In the genomic region with DNA sequence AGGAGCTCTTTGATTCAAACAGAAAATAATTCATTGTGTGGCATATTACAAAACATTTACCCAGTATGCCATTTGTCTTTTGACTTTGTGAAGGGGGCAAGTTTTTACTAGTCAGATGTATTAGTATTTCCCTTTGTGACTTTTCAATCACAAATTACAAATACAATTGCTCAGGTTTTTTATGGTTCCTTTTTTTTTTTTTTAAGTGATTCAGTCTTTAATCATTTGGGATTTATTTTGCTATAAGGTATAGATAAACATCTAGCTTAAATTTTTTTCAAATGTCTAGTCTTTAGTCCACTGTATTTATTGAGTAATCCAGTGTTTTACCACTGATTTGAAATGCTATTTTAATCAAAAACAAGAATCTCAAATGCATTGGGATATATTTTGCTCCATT, we compare ENCODE assay signal across 16 cellular contexts.
DNase-seq lines count a peak whose midpoint lies in the region; ATAC-seq and TF ChIP-seq lines count a peak whose summit lies in the region.
"Had no signal": no experiment of that assay in that cellular context is flagged by ENCODE, and none has a peak within 500 bp of the region (broad histone marks: within the 10 kb centered on the region; RNA-seq: fewer than 3 reads in every experiment).

No MANE protein-coding gene starts in this region.

- H3K4me1 Mint-ChIP-seq in MCF 10A (ENCODE audit: insufficient read depth, unreplicated experiment), result peaks cover 27% of the 10 kb centered on the region
- peaks cover 36% of the 10 kb centered on the region for H3K4me1 Mint-ChIP-seq in mesothelial cell of epicardium
- peaks cover 3% of the 10 kb centered on the region for H3K4me1 Mint-ChIP-seq in T-helper 17 cell

- H3K27ac ChIP-seq in mammary epithelial cell (ENCODE audit: insufficient read depth, low read depth, low read length) (no peak overlapping the region), epithelial cell of prostate (peak overlapping the region; percentile 22), upper lobe of left lung (no peak overlapping the region)
- H3K27ac ChIP-seq: 22Rv1 had no signal

- H3K27me3 Mint-ChIP-seq in MCF 10A (ENCODE audit: insufficient read depth, unreplicated experiment) (no peaks in the 10 kb centered on the region), mesothelial cell of epicardium (ENCODE audit: low read depth) (no peaks in the 10 kb centered on the region), T-helper 17 cell (peaks cover 12% of the 10 kb centered on the region)

- H3K4me3 ChIP-seq in mammary epithelial cell (replicated peaks in 1 of 3; ENCODE audit: insufficient read depth in 1 of 3, low read depth in 2 of 3, low read length in 3 of 3) (no peak overlapping the region), upper lobe of left lung (no peak overlapping the region)

- H4K20me1 ChIP-seq in mammary epithelial cell (ENCODE audit: insufficient read depth, low read length), result no peaks in the 10 kb centered on the region

- H3K27ac Mint-ChIP-seq in MCF 10A (ENCODE audit: low read depth, unreplicated experiment) (no peak overlapping the region), mesothelial cell of epicardium (peak overlapping the region; percentile 14), T-helper 17 cell (no peak overlapping the region)
- H3K27ac Mint-ChIP-seq: CD14-positive monocyte had no signal

- no peaks in the 10 kb centered on the region for H3K79me2 ChIP-seq in mammary epithelial cell (ENCODE audit: insufficient read depth, low read length)

- intact Hi-C loops in mammary epithelial cell (cut with micrococcal nuclease) (loop anchor here (1.0 to 2.0 kb wide), 2 partner anchors 22 to 66 kb away; no protein-coding TSS in a partner anchor), MCF 10A (cut with micrococcal nuclease) (no loop called here)

- H3K9me3 Mint-ChIP-seq in MCF 10A (ENCODE audit: unreplicated experiment) (no peaks in the 10 kb centered on the region), mesothelial cell of epicardium (no peaks in the 10 kb centered on the region)
- H3K9me3 Mint-ChIP-seq: CD8-positive, alpha-beta T cell had no signal

- H3K4me3 Mint-ChIP-seq in MCF 10A (ENCODE audit: unreplicated experiment) (no peak overlapping the region), mesothelial cell of epicardium (no peak overlapping the region), T-helper 17 cell (no peak overlapping the region)
- H3K4me3 Mint-ChIP-seq: CD14-positive monocyte; CD8-positive, alpha-beta T cell had no signal

- no peak for TF ChIP-seq EP300 in upper lobe of left lung (IDR thresholded peaks at IDR 0.05)

- ATAC-seq in upper lobe of left lung (ENCODE audit: low FRiP score in 2 of 2) (no peak), T-helper 17 cell (no peak)
- ATAC-seq: CD8-positive, alpha-beta T cell; HCT116 had no signal

- no peak overlapping the region for H2AFZ ChIP-seq in mammary epithelial cell (ENCODE audit: low read depth, low read length)

- H3K4me1 ChIP-seq in mammary epithelial cell (ENCODE audit: insufficient read depth, low read length), result peaks cover 23% of the 10 kb centered on the region
- H3K4me1 ChIP-seq in upper lobe of left lung, result no peaks in the 10 kb centered on the region

- no TSS peak for BruUV-seq in mammary epithelial cell (replicated peaks; lab: Mats Ljungman, UMichigan)
- no TSS peak for BruUV-seq in MCF 10A (replicated peaks; lab: Mats Ljungman, UMichigan)

- no peak overlapping the region for H3K9ac ChIP-seq in mammary epithelial cell (ENCODE audit: insufficient read depth, low read length)

- no peaks in the 10 kb centered on the region for H3K36me3 Mint-ChIP-seq in MCF 10A (ENCODE audit: insufficient read depth, unreplicated experiment)
- no peaks in the 10 kb centered on the region for H3K36me3 Mint-ChIP-seq in mesothelial cell of epicardium
- H3K36me3 Mint-ChIP-seq in T-helper 17 cell (ENCODE audit: low read depth), result no peaks in the 10 kb centered on the region

- H3K27me3 ChIP-seq in mammary epithelial cell (ENCODE audit: insufficient read depth, low read length) (no peaks in the 10 kb centered on the region), upper lobe of left lung (no peaks in the 10 kb centered on the region)

- CTCF ChIA-PET in mammary epithelial cell (lab: Charles Lee; ENCODE audit: low non-redundant PET) (interaction anchor here (0.5 to 0.7 kb wide), 2 partner anchors 639 to 847 kb away, joined by 3 to 13 read pairs; no protein-coding TSS in a partner anchor), MCF 10A (lab: Yijun Ruan, JAX) (interaction anchor here (0.6 to 0.9 kb wide), 4 partner anchors 18 to 319 kb away, joined by 3 to 4 read pairs (median 3); no protein-coding TSS in a partner anchor), HEK293T (lab: Yijun Ruan, JAX) (interaction anchor here (0.6 to 0.7 kb wide), 2 partner anchors 9 to 161 kb away, joined by 3 to 5 read pairs; no protein-coding TSS in a partner anchor)

- H3K4me2 ChIP-seq in mammary epithelial cell (ENCODE audit: insufficient read depth, low read depth, low read length), result peak overlapping the region; percentile 18

- no peaks in the 10 kb centered on the region for H3K36me3 ChIP-seq in mammary epithelial cell (ENCODE audit: insufficient read depth, low read length)
- H3K36me3 ChIP-seq in upper lobe of left lung, result no peaks in the 10 kb centered on the region

- in situ Hi-C loops in mammary epithelial cell (cut with MboI; ENCODE audit: low sequenced_read_pairs in 2 of 2), result no loop called here

- dilution Hi-C loops in mammary epithelial cell (cut with HindIII; ENCODE audit: low sequenced_read_pairs), result no loop called here

- DNase-seq in mammary epithelial cell (peak; percentile 72), MCF 10A (ENCODE audit: unreplicated experiment) (no peak), epithelial cell of prostate (ENCODE audit: low read depth, low spot score) (no peak), mesothelial cell of epicardium (ENCODE audit: low spot score in 2 of 2, unreplicated experiment in 2 of 2) (no peak), upper lobe of left lung (no peak), HEK293T (ENCODE audit: extremely low spot score) (no peak), T-helper 17 cell (no peak)
- DNase-seq: CD8-positive, alpha-beta T cell; COR-L47; DMS153; DMS79 treated with DMSO at 0.1 percent for 48 hours; EL; GF-D8 had no signal

- no peaks in the 10 kb centered on the region for H3K9me3 ChIP-seq in mammary epithelial cell (replicated peaks; ENCODE audit: insufficient read depth, low read length)
- H3K9me3 ChIP-seq in upper lobe of left lung, result no peaks in the 10 kb centered on the region
- no peaks in the 10 kb centered on the region for H3K9me3 ChIP-seq in T-helper 17 cell (ENCODE audit: control insufficient read depth, low read length, poor library complexity, severe bottlenecking)

- TF ChIP-seq CTCF in mammary epithelial cell (conservative IDR thresholded peaks at IDR 0.05 in 1 of 2, IDR thresholded peaks at IDR 0.05 in 1 of 2; ENCODE audit: extremely low read depth in 1 of 2, insufficient read depth in 1 of 2, low read depth in 1 of 2, low read length in 2 of 2) (no peak), MCF 10A (IDR thresholded peaks at IDR 0.05; ENCODE audit: unreplicated experiment) (no peak), mesothelial cell of epicardium (IDR thresholded peaks at IDR 0.05; ENCODE audit: unreplicated experiment) (no peak), upper lobe of left lung (IDR thresholded peaks at IDR 0.05) (no peak)

- POLR2A ChIA-PET in MCF 10A (lab: Yijun Ruan, JAX) (interaction anchor here (0.7 to 1.7 kb wide), 3 partner anchors 10 to 109 kb away, joined by 4 to 9 read pairs (median 4); no protein-coding TSS in a partner anchor), HEK293T (lab: Yijun Ruan, JAX) (no interaction called here)

- no peak for TF ChIP-seq POLR2A in upper lobe of left lung (IDR thresholded peaks at IDR 0.05)

TF ChIP-seq in HEK293T, 16 proteins besides CTCF, POLR2A, EP300 and RAD21:
- no peak for TF ChIP-seq HDGF (IDR thresholded peaks at IDR 0.05; ENCODE audit: borderline replicate concordance)
- TF ChIP-seq LEF1 (IDR thresholded peaks at IDR 0.05; ENCODE audit: borderline replicate concordance), result no peak
- no peak for TF ChIP-seq SP1 (IDR thresholded peaks at IDR 0.05)
- TF ChIP-seq BHLHE40 (IDR thresholded peaks at IDR 0.05; ENCODE audit: borderline replicate concordance), result no peak
- no peak for TF ChIP-seq FOXA1 (IDR thresholded peaks at IDR 0.05)
- no peak for TF ChIP-seq ELF4 (IDR thresholded peaks at IDR 0.05)
- TF ChIP-seq TARDBP (IDR thresholded peaks at IDR 0.05), result no peak
- TF ChIP-seq ZNF384 (IDR thresholded peaks at IDR 0.05), result no peak
- TF ChIP-seq FOXK2 (IDR thresholded peaks at IDR 0.05), result no peak
- no peak for TF ChIP-seq NFRKB (IDR thresholded peaks at IDR 0.05)
- no peak for TF ChIP-seq CTBP1 (IDR thresholded peaks at IDR 0.05; ENCODE audit: borderline replicate concordance)
- TF ChIP-seq SUZ12 (IDR thresholded peaks at IDR 0.05), result no peak
- no peak for TF ChIP-seq ARNT (IDR thresholded peaks at IDR 0.05)
- no peak for TF ChIP-seq FOXM1 (IDR thresholded peaks at IDR 0.05; ENCODE audit: borderline replicate concordance)
- TF ChIP-seq, protein P1, sequence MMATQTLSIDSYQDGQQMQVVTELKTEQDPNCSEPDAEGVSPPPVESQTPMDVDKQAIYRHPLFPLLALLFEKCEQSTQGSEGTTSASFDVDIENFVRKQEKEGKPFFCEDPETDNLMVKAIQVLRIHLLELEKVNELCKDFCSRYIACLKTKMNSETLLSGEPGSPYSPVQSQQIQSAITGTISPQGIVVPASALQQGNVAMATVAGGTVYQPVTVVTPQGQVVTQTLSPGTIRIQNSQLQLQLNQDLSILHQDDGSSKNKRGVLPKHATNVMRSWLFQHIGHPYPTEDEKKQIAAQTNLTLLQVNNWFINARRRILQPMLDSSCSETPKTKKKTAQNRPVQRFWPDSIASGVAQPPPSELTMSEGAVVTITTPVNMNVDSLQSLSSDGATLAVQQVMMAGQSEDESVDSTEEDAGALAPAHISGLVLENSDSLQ (IDR thresholded peaks at IDR 0.05), result no peak
- no peak for TF ChIP-seq L3MBTL2 (conservative IDR thresholded peaks at IDR 0.05)
